In the genomic region with DNA sequence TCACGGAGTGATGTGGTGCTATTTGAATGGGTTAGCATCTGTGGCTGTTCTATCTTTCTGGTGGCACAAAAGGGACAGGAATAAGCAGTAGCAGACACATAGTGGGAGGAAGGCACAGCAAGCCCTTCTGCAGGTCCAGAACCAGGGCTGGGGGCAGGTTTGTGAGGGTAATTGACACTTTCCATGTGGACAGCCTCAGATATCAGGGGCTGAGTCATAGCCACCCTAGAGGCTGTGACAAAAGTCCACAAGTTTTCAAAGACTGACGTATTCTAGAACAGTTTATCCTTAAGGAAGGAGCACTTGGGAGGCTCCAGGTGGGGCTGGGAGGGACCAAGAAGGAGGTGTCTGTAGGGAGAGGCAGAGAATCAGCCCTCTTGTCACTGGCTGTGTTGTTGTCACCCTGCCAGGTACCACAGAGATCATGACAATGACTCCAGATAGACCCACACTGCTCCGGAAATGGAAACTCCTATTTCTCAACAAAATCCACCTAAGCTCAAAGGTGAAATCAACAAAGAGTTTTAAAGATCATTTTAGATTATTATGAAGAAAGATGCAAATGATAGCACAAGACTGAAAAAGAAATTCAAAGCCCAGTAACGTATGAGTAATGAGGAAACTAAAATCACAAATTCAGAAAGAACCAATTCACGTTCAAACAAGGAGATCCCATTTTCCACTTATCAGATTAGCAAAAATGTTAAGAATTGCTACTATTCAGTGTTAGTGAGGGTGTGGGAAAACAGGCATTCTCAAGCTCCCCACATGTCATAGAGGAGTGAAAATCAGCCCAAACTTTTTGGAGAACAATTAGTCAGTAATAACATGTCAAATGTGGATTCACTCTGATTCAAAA, we compare ENCODE assay signal across 1 cellular context.
TF ChIP-seq lines count a peak whose summit lies in the region.

No MANE protein-coding gene starts in this region.

TF ChIP-seq in K562, 482 proteins besides CTCF, POLR2A, EP300 and RAD21 (continued from another document and continues in another):
- TF ChIP-seq, protein P1, sequence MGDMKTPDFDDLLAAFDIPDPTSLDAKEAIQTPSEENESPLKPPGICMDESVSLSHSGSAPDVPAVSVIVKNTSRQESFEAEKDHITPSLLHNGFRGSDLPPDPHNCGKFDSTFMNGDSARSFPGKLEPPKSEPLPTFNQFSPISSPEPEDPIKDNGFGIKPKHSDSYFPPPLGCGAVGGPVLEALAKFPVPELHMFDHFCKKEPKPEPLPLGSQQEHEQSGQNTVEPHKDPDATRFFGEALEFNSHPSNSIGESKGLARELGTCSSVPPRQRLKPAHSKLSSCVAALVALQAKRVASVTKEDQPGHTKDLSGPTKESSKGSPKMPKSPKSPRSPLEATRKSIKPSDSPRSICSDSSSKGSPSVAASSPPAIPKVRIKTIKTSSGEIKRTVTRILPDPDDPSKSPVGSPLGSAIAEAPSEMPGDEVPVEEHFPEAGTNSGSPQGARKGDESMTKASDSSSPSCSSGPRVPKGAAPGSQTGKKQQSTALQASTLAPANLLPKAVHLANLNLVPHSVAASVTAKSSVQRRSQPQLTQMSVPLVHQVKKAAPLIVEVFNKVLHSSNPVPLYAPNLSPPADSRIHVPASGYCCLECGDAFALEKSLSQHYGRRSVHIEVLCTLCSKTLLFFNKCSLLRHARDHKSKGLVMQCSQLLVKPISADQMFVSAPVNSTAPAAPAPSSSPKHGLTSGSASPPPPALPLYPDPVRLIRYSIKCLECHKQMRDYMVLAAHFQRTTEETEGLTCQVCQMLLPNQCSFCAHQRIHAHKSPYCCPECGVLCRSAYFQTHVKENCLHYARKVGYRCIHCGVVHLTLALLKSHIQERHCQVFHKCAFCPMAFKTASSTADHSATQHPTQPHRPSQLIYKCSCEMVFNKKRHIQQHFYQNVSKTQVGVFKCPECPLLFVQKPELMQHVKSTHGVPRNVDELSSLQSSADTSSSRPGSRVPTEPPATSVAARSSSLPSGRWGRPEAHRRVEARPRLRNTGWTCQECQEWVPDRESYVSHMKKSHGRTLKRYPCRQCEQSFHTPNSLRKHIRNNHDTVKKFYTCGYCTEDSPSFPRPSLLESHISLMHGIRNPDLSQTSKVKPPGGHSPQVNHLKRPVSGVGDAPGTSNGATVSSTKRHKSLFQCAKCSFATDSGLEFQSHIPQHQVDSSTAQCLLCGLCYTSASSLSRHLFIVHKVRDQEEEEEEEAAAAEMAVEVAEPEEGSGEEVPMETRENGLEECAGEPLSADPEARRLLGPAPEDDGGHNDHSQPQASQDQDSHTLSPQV (IDR thresholded peaks at IDR 0.05): peak; percentile 41; the same call in 1 of the 2 replicates
- TF ChIP-seq EP400 (IDR thresholded peaks at IDR 0.05) (0 out of 2 replicates have a peak, but pooled peaks have one; percentile 23), FOXK1 (CRISPR knock-in tag; IDR thresholded peaks at IDR 0.05; ENCODE audit: borderline replicate concordance) (no peak), ZNF354B (CRISPR knock-in tag; IDR thresholded peaks at IDR 0.05) (no peak), ZNF121 (CRISPR knock-in tag; conservative IDR thresholded peaks at IDR 0.05) (no peak), ATF1 (CRISPR knock-in tag; IDR thresholded peaks at IDR 0.05) (no peak), ATF1 (tag; IDR thresholded peaks at IDR 0.05) (peak; percentile 53; the same call in 1 of the 2 replicates), PTRF (tag; IDR thresholded peaks at IDR 0.05) (no peak), SP2 (IDR thresholded peaks at IDR 0.05; ENCODE audit: extremely low read depth, low read depth, low read length, poor library complexity, severe bottlenecking) (no peak), TBL1XR1 (IDR thresholded peaks at IDR 0.05; ENCODE audit: low read length in 2 of 2) (no peak), ZNF717 (CRISPR knock-in tag; IDR thresholded peaks at IDR 0.05) (no peak), ADNP (tag; IDR thresholded peaks at IDR 0.05) (no peak), NBN (IDR thresholded peaks at IDR 0.05; ENCODE audit: low read depth) (no peak), HSF4 (CRISPR knock-in tag; IDR thresholded peaks at IDR 0.05; ENCODE audit: borderline replicate concordance) (no peak), FOSL1 (tag; conservative IDR thresholded peaks at IDR 0.05) (peak; percentile 80), ESRRB (CRISPR knock-in tag; IDR thresholded peaks at IDR 0.05; ENCODE audit: borderline replicate concordance) (no peak), SMARCA5 (IDR thresholded peaks at IDR 0.05) (no peak), TAL1 (IDR thresholded peaks at IDR 0.05) (no peak; the same call in 1 of the 2 replicates), DMBX1 (CRISPR knock-in tag; IDR thresholded peaks at IDR 0.05; ENCODE audit: borderline replicate concordance) (no peak), HCFC1 (IDR thresholded peaks at IDR 0.05; ENCODE audit: low read depth, low read length) (no peak), SETDB1 (IDR thresholded peaks at IDR 0.05; ENCODE audit: low read length) (no peak), ATF7 (IDR thresholded peaks at IDR 0.05) (peak; percentile 66; the same call in 1 of the 2 replicates), SMARCC2 (IDR thresholded peaks at IDR 0.05; ENCODE audit: low read depth) (no peak), ZNF780A (CRISPR knock-in tag; IDR thresholded peaks at IDR 0.05) (no peak), CBFA2T3 (IDR thresholded peaks at IDR 0.05) (peak; percentile 65), GABPA (tag; conservative IDR thresholded peaks at IDR 0.05; ENCODE audit: low read depth) (0 out of 2 replicates have a peak, but pooled peaks have one; percentile 33), MTA1 (IDR thresholded peaks at IDR 0.05; ENCODE audit: borderline replicate concordance) (no peak), FOXM1 (IDR thresholded peaks at IDR 0.05; ENCODE audit: low read depth) (no peak), FOXM1 (CRISPR knock-in tag; IDR thresholded peaks at IDR 0.05; ENCODE audit: low read depth) (no peak), ZNF175 (CRISPR knock-in tag; IDR thresholded peaks at IDR 0.05; ENCODE audit: low read depth) (no peak), NFE2L1 (tag; IDR thresholded peaks at IDR 0.05; ENCODE audit: borderline replicate concordance, low read depth) (no peak), PRPF4 (IDR thresholded peaks at IDR 0.05; ENCODE audit: insufficient read depth, low read depth, low read length, poor library complexity, severe bottlenecking) (no peak), TEAD4 (IDR thresholded peaks at IDR 0.05; ENCODE audit: low read length) (0 out of 2 replicates have a peak, but pooled peaks have one; percentile 17), TEAD4 (CRISPR knock-in tag; IDR thresholded peaks at IDR 0.05; ENCODE audit: borderline replicate concordance) (no peak), ILK (tag; IDR thresholded peaks at IDR 0.05; ENCODE audit: borderline replicate concordance, low read depth) (no peak)
- TF ChIP-seq, protein P2, sequence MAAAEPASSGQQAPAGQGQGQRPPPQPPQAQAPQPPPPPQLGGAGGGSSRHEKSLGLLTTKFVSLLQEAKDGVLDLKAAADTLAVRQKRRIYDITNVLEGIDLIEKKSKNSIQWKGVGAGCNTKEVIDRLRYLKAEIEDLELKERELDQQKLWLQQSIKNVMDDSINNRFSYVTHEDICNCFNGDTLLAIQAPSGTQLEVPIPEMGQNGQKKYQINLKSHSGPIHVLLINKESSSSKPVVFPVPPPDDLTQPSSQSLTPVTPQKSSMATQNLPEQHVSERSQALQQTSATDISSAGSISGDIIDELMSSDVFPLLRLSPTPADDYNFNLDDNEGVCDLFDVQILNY (CRISPR knock-in tag; IDR thresholded peaks at IDR 0.05): no peak
- TF ChIP-seq, protein P3, sequence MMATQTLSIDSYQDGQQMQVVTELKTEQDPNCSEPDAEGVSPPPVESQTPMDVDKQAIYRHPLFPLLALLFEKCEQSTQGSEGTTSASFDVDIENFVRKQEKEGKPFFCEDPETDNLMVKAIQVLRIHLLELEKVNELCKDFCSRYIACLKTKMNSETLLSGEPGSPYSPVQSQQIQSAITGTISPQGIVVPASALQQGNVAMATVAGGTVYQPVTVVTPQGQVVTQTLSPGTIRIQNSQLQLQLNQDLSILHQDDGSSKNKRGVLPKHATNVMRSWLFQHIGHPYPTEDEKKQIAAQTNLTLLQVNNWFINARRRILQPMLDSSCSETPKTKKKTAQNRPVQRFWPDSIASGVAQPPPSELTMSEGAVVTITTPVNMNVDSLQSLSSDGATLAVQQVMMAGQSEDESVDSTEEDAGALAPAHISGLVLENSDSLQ (IDR thresholded peaks at IDR 0.05): peak; percentile 80
- TF ChIP-seq, protein P4, sequence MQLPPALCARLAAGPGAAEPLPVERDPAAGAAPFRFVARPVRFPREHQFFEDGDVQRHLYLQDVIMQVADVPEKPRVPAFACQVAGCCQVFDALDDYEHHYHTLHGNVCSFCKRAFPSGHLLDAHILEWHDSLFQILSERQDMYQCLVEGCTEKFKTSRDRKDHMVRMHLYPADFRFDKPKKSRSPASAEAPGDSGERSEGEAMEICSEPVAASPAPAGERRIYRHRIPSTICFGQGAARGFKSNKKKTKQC (CRISPR knock-in tag; IDR thresholded peaks at IDR 0.05): no peak
- TF ChIP-seq, protein P5, sequence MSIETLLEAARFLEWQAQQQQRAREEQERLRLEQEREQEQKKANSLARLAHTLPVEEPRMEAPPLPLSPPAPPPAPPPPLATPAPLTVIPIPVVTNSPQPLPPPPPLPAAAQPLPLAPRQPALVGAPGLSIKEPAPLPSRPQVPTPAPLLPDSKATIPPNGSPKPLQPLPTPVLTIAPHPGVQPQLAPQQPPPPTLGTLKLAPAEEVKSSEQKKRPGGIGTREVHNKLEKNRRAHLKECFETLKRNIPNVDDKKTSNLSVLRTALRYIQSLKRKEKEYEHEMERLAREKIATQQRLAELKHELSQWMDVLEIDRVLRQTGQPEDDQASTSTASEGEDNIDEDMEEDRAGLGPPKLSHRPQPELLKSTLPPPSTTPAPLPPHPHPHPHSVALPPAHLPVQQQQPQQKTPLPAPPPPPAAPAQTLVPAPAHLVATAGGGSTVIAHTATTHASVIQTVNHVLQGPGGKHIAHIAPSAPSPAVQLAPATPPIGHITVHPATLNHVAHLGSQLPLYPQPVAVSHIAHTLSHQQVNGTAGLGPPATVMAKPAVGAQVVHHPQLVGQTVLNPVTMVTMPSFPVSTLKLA (conservative IDR thresholded peaks at IDR 0.05): peak; percentile 16 to 46; a peak in 1 of 4 replicates
- TF ChIP-seq, protein P6, sequence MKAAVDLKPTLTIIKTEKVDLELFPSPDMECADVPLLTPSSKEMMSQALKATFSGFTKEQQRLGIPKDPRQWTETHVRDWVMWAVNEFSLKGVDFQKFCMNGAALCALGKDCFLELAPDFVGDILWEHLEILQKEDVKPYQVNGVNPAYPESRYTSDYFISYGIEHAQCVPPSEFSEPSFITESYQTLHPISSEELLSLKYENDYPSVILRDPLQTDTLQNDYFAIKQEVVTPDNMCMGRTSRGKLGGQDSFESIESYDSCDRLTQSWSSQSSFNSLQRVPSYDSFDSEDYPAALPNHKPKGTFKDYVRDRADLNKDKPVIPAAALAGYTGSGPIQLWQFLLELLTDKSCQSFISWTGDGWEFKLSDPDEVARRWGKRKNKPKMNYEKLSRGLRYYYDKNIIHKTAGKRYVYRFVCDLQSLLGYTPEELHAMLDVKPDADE (conservative IDR thresholded peaks at IDR 0.05; ENCODE audit: control insufficient read depth, low read depth, low read length): no peak
- TF ChIP-seq, protein P7, sequence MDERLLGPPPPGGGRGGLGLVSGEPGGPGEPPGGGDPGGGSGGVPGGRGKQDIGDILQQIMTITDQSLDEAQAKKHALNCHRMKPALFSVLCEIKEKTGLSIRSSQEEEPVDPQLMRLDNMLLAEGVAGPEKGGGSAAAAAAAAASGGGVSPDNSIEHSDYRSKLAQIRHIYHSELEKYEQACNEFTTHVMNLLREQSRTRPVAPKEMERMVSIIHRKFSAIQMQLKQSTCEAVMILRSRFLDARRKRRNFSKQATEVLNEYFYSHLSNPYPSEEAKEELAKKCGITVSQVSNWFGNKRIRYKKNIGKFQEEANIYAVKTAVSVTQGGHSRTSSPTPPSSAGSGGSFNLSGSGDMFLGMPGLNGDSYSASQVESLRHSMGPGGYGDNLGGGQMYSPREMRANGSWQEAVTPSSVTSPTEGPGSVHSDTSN (CRISPR knock-in tag; IDR thresholded peaks at IDR 0.05; ENCODE audit: low read depth): no peak
- TF ChIP-seq, protein P7 (tag; conservative IDR thresholded peaks at IDR 0.05; ENCODE audit: low read depth): no peak
- TF ChIP-seq, protein P8, sequence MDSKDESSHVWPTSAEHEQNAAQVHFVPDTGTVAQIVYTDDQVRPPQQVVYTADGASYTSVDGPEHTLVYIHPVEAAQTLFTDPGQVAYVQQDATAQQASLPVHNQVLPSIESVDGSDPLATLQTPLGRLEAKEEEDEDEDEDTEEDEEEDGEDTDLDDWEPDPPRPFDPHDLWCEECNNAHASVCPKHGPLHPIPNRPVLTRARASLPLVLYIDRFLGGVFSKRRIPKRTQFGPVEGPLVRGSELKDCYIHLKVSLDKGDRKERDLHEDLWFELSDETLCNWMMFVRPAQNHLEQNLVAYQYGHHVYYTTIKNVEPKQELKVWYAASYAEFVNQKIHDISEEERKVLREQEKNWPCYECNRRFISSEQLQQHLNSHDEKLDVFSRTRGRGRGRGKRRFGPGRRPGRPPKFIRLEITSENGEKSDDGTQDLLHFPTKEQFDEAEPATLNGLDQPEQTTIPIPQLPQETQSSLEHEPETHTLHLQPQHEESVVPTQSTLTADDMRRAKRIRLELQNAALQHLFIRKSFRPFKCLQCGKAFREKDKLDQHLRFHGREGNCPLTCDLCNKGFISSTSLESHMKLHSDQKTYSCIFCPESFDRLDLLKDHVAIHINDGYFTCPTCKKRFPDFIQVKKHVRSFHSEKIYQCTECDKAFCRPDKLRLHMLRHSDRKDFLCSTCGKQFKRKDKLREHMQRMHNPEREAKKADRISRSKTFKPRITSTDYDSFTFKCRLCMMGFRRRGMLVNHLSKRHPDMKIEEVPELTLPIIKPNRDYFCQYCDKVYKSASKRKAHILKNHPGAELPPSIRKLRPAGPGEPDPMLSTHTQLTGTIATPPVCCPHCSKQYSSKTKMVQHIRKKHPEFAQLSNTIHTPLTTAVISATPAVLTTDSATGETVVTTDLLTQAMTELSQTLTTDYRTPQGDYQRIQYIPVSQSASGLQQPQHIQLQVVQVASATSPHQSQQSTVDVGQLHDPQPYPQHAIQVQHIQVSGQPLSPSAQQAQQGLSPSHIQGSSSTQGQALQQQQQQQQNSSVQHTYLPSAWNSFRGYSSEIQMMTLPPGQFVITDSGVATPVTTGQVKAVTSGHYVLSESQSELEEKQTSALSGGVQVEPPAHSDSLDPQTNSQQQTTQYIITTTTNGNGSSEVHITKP (IDR thresholded peaks at IDR 0.05; ENCODE audit: partially characterized antibody): peak; percentile 80
- TF ChIP-seq, protein P9, sequence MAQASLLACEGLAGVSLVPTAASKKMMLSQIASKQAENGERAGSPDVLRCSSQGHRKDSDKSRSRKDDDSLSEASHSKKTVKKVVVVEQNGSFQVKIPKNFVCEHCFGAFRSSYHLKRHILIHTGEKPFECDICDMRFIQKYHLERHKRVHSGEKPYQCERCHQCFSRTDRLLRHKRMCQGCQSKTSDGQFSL (CRISPR knock-in tag; IDR thresholded peaks at IDR 0.05): no peak
- TF ChIP-seq, protein P9 (tag; IDR thresholded peaks at IDR 0.05): no peak
